8 cellular contexts compared by ENCODE assay signal in the genomic region with DNA sequence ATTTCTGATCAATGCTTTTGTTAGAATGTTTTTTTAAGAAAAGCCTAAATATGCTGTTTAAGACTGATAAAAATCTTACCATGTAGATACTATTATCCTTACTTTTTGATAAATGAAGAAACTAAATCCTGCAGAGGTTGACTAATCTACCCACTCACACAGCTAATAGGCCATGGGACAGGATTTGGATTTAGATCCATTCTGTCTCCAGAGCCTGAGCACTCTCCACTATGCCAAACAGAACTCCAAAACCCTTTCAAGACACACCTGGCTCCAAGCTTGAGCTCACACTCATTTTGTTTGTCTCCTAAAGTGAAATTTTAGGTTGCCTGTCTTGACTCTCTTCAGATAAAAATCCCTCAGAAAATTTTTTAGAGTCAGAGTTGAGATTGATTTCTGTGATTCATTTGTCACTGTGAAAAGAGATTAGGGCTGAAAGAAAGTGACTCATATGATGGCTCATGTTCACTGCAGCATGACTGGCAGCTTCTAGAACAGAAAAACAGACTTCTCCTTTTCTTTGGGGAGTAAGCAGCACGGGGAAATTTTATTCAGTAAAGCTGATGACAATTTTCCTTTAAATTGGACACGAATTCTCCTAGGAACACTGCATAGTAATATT.
A peak's percentile ranks its signal among the peaks of the same experiment; 100 is the strongest.
DNase-seq lines count a peak whose midpoint lies in the region; ATAC-seq, FAIRE-seq and TF ChIP-seq lines count a peak whose summit lies in the region.

No MANE protein-coding gene starts in this region.

- CTCF ChIA-PET in OCI-LY7 (lab: Charles Lee; ENCODE audit: unreplicated experiment): no interaction called here
- CTCF ChIA-PET in CD4-positive, alpha-beta memory T cell (lab: Charles Lee; ENCODE audit: partially characterized antibody): no interaction called here

- POLR2A ChIA-PET in OCI-LY7 (lab: Charles Lee): no interaction called here
- POLR2A ChIA-PET in CD4-positive, alpha-beta memory T cell (lab: Charles Lee; ENCODE audit: partially characterized antibody): no interaction called here

- TF ChIP-seq CTCF in bronchial epithelial cell (IDR thresholded peaks at IDR 0.05; ENCODE audit: insufficient read depth, low read length, severe bottlenecking): no peak
- TF ChIP-seq CTCF in OCI-LY7 (conservative IDR thresholded peaks at IDR 0.05; ENCODE audit: low read length): no peak

- no peak overlapping the region for H3K27ac ChIP-seq in OCI-LY7 (ENCODE audit: low read depth, low read length, poor library complexity, severe bottlenecking)
- H3K27ac ChIP-seq in CD4-positive, alpha-beta memory T cell (ENCODE audit: low read depth, low read length): no peak overlapping the region

- H2AFZ ChIP-seq in OCI-LY7 (ENCODE audit: low read length): no peak overlapping the region

- no peaks in the 10 kb centered on the region for H3K4me1 ChIP-seq in OCI-LY7 (ENCODE audit: insufficient read depth, low read length, poor library complexity, severe bottlenecking)
- no peaks in the 10 kb centered on the region for H3K4me1 ChIP-seq in CD4-positive, alpha-beta memory T cell (ENCODE audit: insufficient read depth, low read length)

- H3K4me1 Mint-ChIP-seq in stimulated activated memory B cell treated with anti-CD40 and anti-IgM and Interleukin-4, amounts not matched to agents 10 μg/mL and 1 μg/mL and 100 μg/mL, for 72 hours: peaks cover 6% of the 10 kb centered on the region
- no peaks in the 10 kb centered on the region for H3K4me1 Mint-ChIP-seq in CD4-positive, alpha-beta memory T cell

- no peaks in the 10 kb centered on the region for H3K27me3 ChIP-seq in bronchial epithelial cell (ENCODE audit: control insufficient read depth, insufficient read depth, low read length)
- no peaks in the 10 kb centered on the region for H3K27me3 ChIP-seq in CD4-positive, alpha-beta memory T cell (ENCODE audit: insufficient read depth, low read length)

- H3K36me3 ChIP-seq in bronchial epithelial cell (ENCODE audit: control insufficient read depth, insufficient read depth, low read length): no peaks in the 10 kb centered on the region
- H3K36me3 ChIP-seq in OCI-LY7 (ENCODE audit: insufficient read depth, low read length): no peaks in the 10 kb centered on the region
- no peaks in the 10 kb centered on the region for H3K36me3 ChIP-seq in CD4-positive, alpha-beta memory T cell (ENCODE audit: insufficient read depth, low read length)

- H3K9me3 ChIP-seq in OCI-LY7 (ENCODE audit: low read length): no peaks in the 10 kb centered on the region
- no peaks in the 10 kb centered on the region for H3K9me3 ChIP-seq in CD4-positive, alpha-beta memory T cell (ENCODE audit: control insufficient read depth in 1 of 2, low read length in 2 of 2)

- H3K9me2 ChIP-seq in OCI-LY7 (ENCODE audit: insufficient read depth, low read length): no peaks in the 10 kb centered on the region

- H3K4me2 ChIP-seq in OCI-LY7 (ENCODE audit: low read length): no peak overlapping the region

- no peak for FAIRE-seq in bronchial epithelial cell (lab: Jason Lieb, UNC)

- H3K4me3 ChIP-seq in bronchial epithelial cell (ENCODE audit: low read depth, low read length) (no peak overlapping the region), OCI-LY7 (ENCODE audit: low read depth, low read length, poor library complexity, severe bottlenecking) (no peak overlapping the region)
- H3K4me3 ChIP-seq in CD4-positive, alpha-beta memory T cell (ENCODE audit: low read length in 2 of 2): no peak overlapping the region

- no peak overlapping the region for H3K27ac Mint-ChIP-seq in stimulated activated memory B cell treated with anti-CD40 and anti-IgM and Interleukin-4, amounts not matched to agents 10 μg/mL and 1 μg/mL and 100 μg/mL, for 72 hours
- no peak overlapping the region for H3K27ac Mint-ChIP-seq in CD4-positive, alpha-beta memory T cell

- peak; percentile 2 for DNase-seq in GM03348 (ENCODE audit: low spot score)
- peak; percentile 83 for DNase-seq in HT1080 (ENCODE audit: low read depth)
- DNase-seq in bronchial epithelial cell (ENCODE audit: low read depth): peak; percentile 90
- no peak for DNase-seq in OCI-LY7 (ENCODE audit: low spot score)
- DNase-seq in CD4-positive, alpha-beta memory T cell: no peak
- DNase-seq in activated naive CD4-positive, alpha-beta T cell treated with Interleukin-2 at 50 U/mL for 16 hours: no peak

- intact Hi-C loops in OCI-LY7 (cut with micrococcal nuclease; ENCODE audit: unreplicated experiment): loop anchor here (5.0 kb wide), 1 partner anchor 610 kb away; no protein-coding TSS in a partner anchor
- intact Hi-C loops in CD4-positive, alpha-beta memory T cell (cut with micrococcal nuclease): no loop called here

- no peaks in the 10 kb centered on the region for H3K27me3 Mint-ChIP-seq in stimulated activated memory B cell treated with anti-CD40 and anti-IgM and Interleukin-4, amounts not matched to agents 10 μg/mL and 1 μg/mL and 100 μg/mL, for 72 hours
- no peaks in the 10 kb centered on the region for H3K27me3 Mint-ChIP-seq in CD4-positive, alpha-beta memory T cell

- ATAC-seq in GM21619 (IDR thresholded peaks at IDR 0.05; ENCODE audit: unreplicated experiment): peak; percentile 89
- ATAC-seq in stimulated activated memory B cell treated with anti-CD40 and anti-IgM and Interleukin-4, amounts not matched to agents 10 μg/mL and 1 μg/mL and 100 μg/mL, for 72 hours: peak; percentile 87

- no peaks in the 10 kb centered on the region for H3K9me3 Mint-ChIP-seq in stimulated activated memory B cell treated with anti-CD40 and anti-IgM and Interleukin-4, amounts not matched to agents 10 μg/mL and 1 μg/mL and 100 μg/mL, for 72 hours
- peaks cover 0 to 2% (median 0%) of the 10 kb centered on the region in 8 donors for H3K9me3 Mint-ChIP-seq in CD4-positive, alpha-beta memory T cell

- BruUV-seq in OCI-LY7 (replicated peaks; lab: Mats Ljungman, UMichigan): no TSS peak

- H3K79me2 ChIP-seq in OCI-LY7 (ENCODE audit: insufficient read depth, low read depth, low read length): no peaks in the 10 kb centered on the region

- no peaks in the 10 kb centered on the region for H4K20me1 ChIP-seq in OCI-LY7 (ENCODE audit: insufficient read depth, low read length)

- H3K4me3 Mint-ChIP-seq in stimulated activated memory B cell treated with anti-CD40 and anti-IgM and Interleukin-4, amounts not matched to agents 10 μg/mL and 1 μg/mL and 100 μg/mL, for 72 hours: no peak overlapping the region
- no peak overlapping the region for H3K4me3 Mint-ChIP-seq in CD4-positive, alpha-beta memory T cell

- no peaks in the 10 kb centered on the region for H3K36me3 Mint-ChIP-seq in stimulated activated memory B cell treated with anti-CD40 and anti-IgM and Interleukin-4, amounts not matched to agents 10 μg/mL and 1 μg/mL and 100 μg/mL, for 72 hours
- H3K36me3 Mint-ChIP-seq in CD4-positive, alpha-beta memory T cell: no peaks in the 10 kb centered on the region

Comparison
In these comparisons a context has a peak if more than half of its experiments do, and no peak if none do; other contexts are left out.
1. DNase-seq: peak in GM03348 (single experiment), HT1080 (single experiment) and bronchial epithelial cell (single experiment); none in OCI-LY7 (single experiment), CD4-positive, alpha-beta memory T cell (0 of 5) and activated naive CD4-positive, alpha-beta T cell treated with Interleukin-2 at 50 U/mL for 16 hours (single experiment).